Comparison of ENCODE assay signal across 8 cellular contexts in genomic region chr7:110090113-110090820, GRCh38.
DNase-seq lines count a peak whose midpoint lies in the region; ATAC-seq and TF ChIP-seq lines count a peak whose summit lies in the region.

No MANE protein-coding gene starts in this region.

- H3K36me3 ChIP-seq in SK-N-MC (ENCODE audit: insufficient read depth, low read length) = no peaks in the 10 kb centered on the region
- H3K36me3 ChIP-seq in iPS DF 6.9 (ENCODE audit: control insufficient read depth, insufficient read depth, low read length) = no peaks in the 10 kb centered on the region
- no peaks in the 10 kb centered on the region for H3K36me3 ChIP-seq in effector memory CD4-positive, alpha-beta T cell (ENCODE audit: control insufficient read depth, insufficient read depth, low read length)

- no peak overlapping the region for H3K27ac Mint-ChIP-seq in Calu3 (ENCODE audit: unreplicated experiment)
- H3K27ac Mint-ChIP-seq in H9 = no peak overlapping the region

- H3K9me3 Mint-ChIP-seq in Calu3 (ENCODE audit: low read depth, unreplicated experiment) = no peaks in the 10 kb centered on the region
- peaks cover 5 to 7% of the 10 kb centered on the region in 2 experiments; a peak in 2 of 5 replicates for H3K9me3 Mint-ChIP-seq in H9

- H3K23me2 ChIP-seq in H9 (ENCODE audit: insufficient read length, low read depth, low read length, poor library complexity, severe bottlenecking) = no peaks in the 10 kb centered on the region

- no peak overlapping the region for H2BK15ac ChIP-seq in H9 (ENCODE audit: low read depth, low read length)

- no peak overlapping the region for H4K5ac ChIP-seq in H9 (ENCODE audit: insufficient read length, low read depth, low read length)

- WGBS in H9 (ENCODE audit: extremely low coverage, insufficient read length, low lambda C conversion rate) = no CpG with 5 or more reads among the region's 11 CpGs
- no CpG with 5 or more reads among the region's 11 CpGs for WGBS in iPS DF 6.9 (ENCODE audit: insufficient coverage, insufficient read length)

- no peaks in the 10 kb centered on the region for H3K27me3 Mint-ChIP-seq in Calu3 (ENCODE audit: unreplicated experiment)
- H3K27me3 Mint-ChIP-seq in H9 (ENCODE audit: low read depth) = no peaks in the 10 kb centered on the region

- H3K36me3 Mint-ChIP-seq in Calu3 (ENCODE audit: insufficient read depth, unreplicated experiment) = no peaks in the 10 kb centered on the region
- peaks cover 0 to 9% (median 5%) of the 10 kb centered on the region in 3 experiments; a peak in 5 of 7 replicates for H3K36me3 Mint-ChIP-seq in H9 (ENCODE audit: insufficient read depth in 1 of 3, low read depth in 3 of 3)

- no peaks in the 10 kb centered on the region for H4K20me1 ChIP-seq in H9 (ENCODE audit: control insufficient read depth, insufficient read depth, insufficient read length)

- DNase-seq in Calu3 = peak; percentile 7
- DNase-seq in H9 = no peak
- DNase-seq in SK-N-MC (ENCODE audit: low read depth, low spot score) = peak; percentile 12
- DNase-seq in iPS DF 6.9 (ENCODE audit: low read depth, low spot score) = peak; percentile 9
- DNase-seq in NCI-H510A (lab: John Stamatoyannopoulos, UW) = no peak
- DNase-seq in effector memory CD4-positive, alpha-beta T cell = no peak
- DNase-seq in activated CD8-positive, alpha-beta memory T cell treated with anti-CD3 and anti-CD28 coated beads, Interleukin-2, amount 50 U/mL, for 4 hours = no peak

- H3K4me3 Mint-ChIP-seq in Calu3 (ENCODE audit: low read depth, unreplicated experiment) (no peak overlapping the region), H9 (no peak overlapping the region)

- H3K4me1 Mint-ChIP-seq in Calu3 (ENCODE audit: low read depth, unreplicated experiment) (no peaks in the 10 kb centered on the region), H9 (peaks cover 4% of the 10 kb centered on the region in 2 experiments; a peak in 3 of 4 replicates)

- no peak overlapping the region for H3K4ac ChIP-seq in H9 (ENCODE audit: low read depth, low read length)

- no peaks in the 10 kb centered on the region for H3K27me3 ChIP-seq in H9 (ENCODE audit: insufficient read depth, low read length)
- H3K27me3 ChIP-seq in iPS DF 6.9 (ENCODE audit: control insufficient read depth, insufficient read depth, low read length) = no peaks in the 10 kb centered on the region
- no peaks in the 10 kb centered on the region for H3K27me3 ChIP-seq in effector memory CD4-positive, alpha-beta T cell (replicated peaks; ENCODE audit: control insufficient read depth, insufficient read depth, low read length, poor library complexity, severe bottlenecking)

- no peak overlapping the region for H4K8ac ChIP-seq in H9 (replicated peaks; ENCODE audit: insufficient read length, low read depth, low read length)

- H3K4me2 ChIP-seq in H9 (ENCODE audit: insufficient read depth, insufficient read length, low read length) = no peak overlapping the region

- H3K4me3 ChIP-seq in SK-N-MC (no peak overlapping the region), iPS DF 6.9 (ENCODE audit: low read length) (no peak overlapping the region)
- no peak overlapping the region for H3K4me3 ChIP-seq in effector memory CD4-positive, alpha-beta T cell (ENCODE audit: insufficient read depth, low read depth, low read length, poor library complexity, severe bottlenecking)

- H3K23ac ChIP-seq in H9 (ENCODE audit: insufficient read length, low read depth, low read length) = no peak overlapping the region

- H2BK5ac ChIP-seq in H9 (ENCODE audit: insufficient read length, low read length) = no peak overlapping the region

- H3K9me3 ChIP-seq in H9 (ENCODE audit: control insufficient read depth, low read depth, low read length) (no peaks in the 10 kb centered on the region), SK-N-MC (ENCODE audit: low read depth, low read length) (no peaks in the 10 kb centered on the region), iPS DF 6.9 (ENCODE audit: control insufficient read depth, insufficient read depth, low read length) (no peaks in the 10 kb centered on the region)
- H3K9me3 ChIP-seq in effector memory CD4-positive, alpha-beta T cell (ENCODE audit: control insufficient read depth, low read length) = no peaks in the 10 kb centered on the region

- H2BK120ac ChIP-seq in H9 (ENCODE audit: low read depth, low read length, poor library complexity, severe bottlenecking) = no peak overlapping the region

- no peak overlapping the region for H4K91ac ChIP-seq in H9 (ENCODE audit: insufficient read length, low read depth, low read length)

- no peak overlapping the region for H2AK5ac ChIP-seq in H9 (ENCODE audit: insufficient read length, low read length)

- BruUV-seq in Calu3 (replicated peaks; lab: Mats Ljungman, UMichigan) = no TSS peak

- H2BK20ac ChIP-seq in H9 (ENCODE audit: low read depth, low read length, poor library complexity, severe bottlenecking) = no peak overlapping the region

- H3K14ac ChIP-seq in H9 (ENCODE audit: insufficient read depth, low read length) = no peak overlapping the region

- H3K79me2 ChIP-seq in H9 (ENCODE audit: insufficient read depth, low read length) = no peaks in the 10 kb centered on the region

- H3K27ac ChIP-seq in H9 (ENCODE audit: insufficient read length, low read depth, low read length) (no peak overlapping the region), SK-N-MC (no peak overlapping the region), iPS DF 6.9 (ENCODE audit: low read length) (no peak overlapping the region)
- H3K27ac ChIP-seq in effector memory CD4-positive, alpha-beta T cell (ENCODE audit: insufficient read depth, low read length, poor library complexity, severe bottlenecking) = no peak overlapping the region

- no peak overlapping the region for H2AFZ ChIP-seq in H9 (ENCODE audit: low read length)

- H2BK12ac ChIP-seq in H9 (ENCODE audit: insufficient read length, low read depth, low read length) = no peak overlapping the region

- H3K79me1 ChIP-seq in H9 (ENCODE audit: insufficient read depth, low read depth, low read length, poor library complexity, severe bottlenecking) = no peaks in the 10 kb centered on the region

- no peak for ATAC-seq in GM19395 (IDR thresholded peaks at IDR 0.05; ENCODE audit: unreplicated experiment)

- H3T11ph ChIP-seq in H9 (ENCODE audit: low read length) = no peak overlapping the region

- H3K4me1 ChIP-seq in H9 (ENCODE audit: insufficient read depth, low read length) = no peaks in the 10 kb centered on the region
- H3K4me1 ChIP-seq in iPS DF 6.9 (ENCODE audit: control insufficient read depth, insufficient read depth, low read length) = no peaks in the 10 kb centered on the region
- no peaks in the 10 kb centered on the region for H3K4me1 ChIP-seq in effector memory CD4-positive, alpha-beta T cell (ENCODE audit: control insufficient read depth, insufficient read depth, low read length, poor library complexity, severe bottlenecking)

- TF ChIP-seq CTCF in Calu3 (IDR thresholded peaks at IDR 0.05; ENCODE audit: unreplicated experiment) (no peak), H9 (conservative IDR thresholded peaks at IDR 0.05) (peak; percentile 63)

- CTCF ChIA-PET in Calu3 (lab: Charles Lee) = interaction anchor here (0.7 kb wide), 4 partner anchors 77 to 643 kb away, joined by 4 to 7 read pairs (median 4); no protein-coding TSS in a partner anchor

- H3K18ac ChIP-seq in H9 (ENCODE audit: insufficient read length, low read depth, low read length) = no peak overlapping the region

- no peak overlapping the region for H3K56ac ChIP-seq in H9 (ENCODE audit: insufficient read length, low read depth, low read length)

- intact Hi-C loops in Calu3 (cut with micrococcal nuclease; ENCODE audit: unreplicated experiment) = loop anchor here (2.0 kb wide), 1 partner anchor 353 kb away; no protein-coding TSS in a partner anchor

- H3K9ac ChIP-seq in H9 (ENCODE audit: extremely low read depth, insufficient read length, low read length) (no peak overlapping the region), SK-N-MC (ENCODE audit: insufficient read length) (no peak overlapping the region)

Comparison
In these comparisons a context has a peak if more than half of its experiments do, and no peak if none do; other contexts are left out.
1. DNase-seq: peak in Calu3 (single experiment), SK-N-MC (single experiment) and iPS DF 6.9 (single experiment); none in H9 (single experiment), NCI-H510A (single experiment), effector memory CD4-positive, alpha-beta T cell (0 of 3) and activated CD8-positive, alpha-beta memory T cell treated with anti-CD3 and anti-CD28 coated beads, Interleukin-2, amount 50 U/mL, for 4 hours (single experiment).